In genomic region chr3:13088020-13089006, GRCh38 we compare ENCODE assay signal across 11 cellular contexts. TPM values are rescaled to one million over a fixed set of nuclear protein-coding genes. Genes with fewer than 3 reads are reported as not detected.
DNase-seq lines count a peak whose midpoint lies in the region; ATAC-seq, FAIRE-seq and TF ChIP-seq lines count a peak whose summit lies in the region.
"Had no signal": no experiment of that assay in that cellular context is flagged by ENCODE, and none has a peak within 500 bp of the region (broad histone marks: within the 10 kb centered on the region; RNA-seq: fewer than 3 reads in every experiment).

No MANE protein-coding gene starts in this region.

- H3K36me3 Mint-ChIP-seq in activated naive CD4-positive, alpha-beta T cell treated with anti-CD3 and anti-CD28 coated beads, Interleukin-2, amount 50 U/mL, for 72 hours = no peaks in the 10 kb centered on the region

- no peak overlapping the region for H3K27ac ChIP-seq in K562 (ENCODE audit: extremely low read depth, low read depth, low read length)
- H3K27ac ChIP-seq in gastroesophageal sphincter = no peak overlapping the region

- CTCF ChIA-PET in GM10248 (lab: Yijun Ruan, JAX) = interaction anchor here (0.8 kb wide), 1 partner anchor 365 kb away, joined by 3 read pairs; no protein-coding TSS in a partner anchor
- CTCF ChIA-PET in K562 (lab: Yijun Ruan, JAX; ENCODE audit: low intra/inter-chr PET ratio) = no interaction called here

- TF ChIP-seq EP300 in K562 (IDR thresholded peaks at IDR 0.05; ENCODE audit: low read length) (no peak), gastroesophageal sphincter (IDR thresholded peaks at IDR 0.05) (no peak)

- H3K9me1 ChIP-seq in K562 (ENCODE audit: control insufficient read depth, insufficient read depth, low read length) = no peaks in the 10 kb centered on the region

- peak overlapping the region in 1 of 2 donors; percentile 46 for H3K27ac Mint-ChIP-seq in activated naive CD4-positive, alpha-beta T cell treated with anti-CD3 and anti-CD28 coated beads, Interleukin-2, amount 50 U/mL, for 72 hours

- TF ChIP-seq CTCF in GM10248 (IDR thresholded peaks at IDR 0.05; ENCODE audit: control extremely low read depth, extremely low read depth, low read depth, missing control alignments) (no peak), K562 (IDR thresholded peaks at IDR 0.05 in 2 of 3, conservative IDR thresholded peaks at IDR 0.05 in 1 of 3; ENCODE audit: insufficient read depth in 2 of 3, low read depth in 1 of 3, low read length in 3 of 3) (no peak), gastroesophageal sphincter (IDR thresholded peaks at IDR 0.05) (no peak)

- no peaks in the 10 kb centered on the region for H3K9me3 Mint-ChIP-seq in activated naive CD4-positive, alpha-beta T cell treated with anti-CD3 and anti-CD28 coated beads, Interleukin-2, amount 50 U/mL, for 72 hours

- H3K4me3 ChIP-seq in K562 (no peak overlapping the region), MG63 (no peak overlapping the region), gastroesophageal sphincter (no peak overlapping the region)
- H3K4me3 ChIP-seq: HAP-1 had no signal

- WGBS in K562 (ENCODE audit: insufficient coverage, low coverage, missing lambda C conversion rate) = 40% methylated on average over 14 of the region's 14 CpGs
- 70 to 77% methylated on average over 7 to 9 of the region's 14 CpGs for WGBS in gastroesophageal sphincter (ENCODE audit: low coverage in 1 of 2), 2 donors

- H2AFZ ChIP-seq in K562 (ENCODE audit: low read depth, low read length) = no peak overlapping the region

- no TSS peak for BruUV-seq in K562 (replicated peaks; lab: Mats Ljungman, UMichigan)

- H3K4me2 ChIP-seq in K562 (ENCODE audit: insufficient read depth, low read length) = no peak overlapping the region

- intact Hi-C loops in K562 (cut with micrococcal nuclease) = no loop called here

- peak overlapping the region in 1 of 2 experiments; percentile 78; a peak in 2 of 4 replicates for H3K9ac ChIP-seq in K562 (ENCODE audit: insufficient read depth in 1 of 2, low read depth in 2 of 2, low read length in 2 of 2)

- H3K4me1 ChIP-seq in K562 (replicated peaks in 1 of 2; ENCODE audit: control insufficient read depth in 2 of 2, insufficient read depth in 2 of 2, low read length in 2 of 2) (peaks cover 8 to 29% of the 10 kb centered on the region in 2 experiments; a peak in 4 of 5 replicates), gastroesophageal sphincter (peaks cover 0 to 18% (median 0%) of the 10 kb centered on the region in 3 donors)
- H3K4me1 ChIP-seq: HAP-1 had no signal

- peaks cover 25% of the 10 kb centered on the region for H4K20me1 ChIP-seq in K562 (replicated peaks; ENCODE audit: control insufficient read depth, insufficient read depth, low read length)

- DNase-seq in GM10248 (ENCODE audit: extremely low spot score) (peak; percentile 70), K562 (ENCODE audit: extremely low read depth in 1 of 4, low spot score in 3 of 4) (no peak), amygdala (lab: John Stamatoyannopoulos, UW) (no peak), MG63 (no peak)
- no peak for DNase-seq in activated naive CD4-positive, alpha-beta T cell treated with anti-CD3 and anti-CD28 coated beads, Interleukin-2, amount 50 U/mL, for 72 hours (ENCODE audit: low spot score in 2 of 2)
- DNase-seq: nucleus accumbens, Right ventricle myocardium superior had no signal

- no peak for TF ChIP-seq RAD21 in K562 (CRISPR knock-in tag; conservative IDR thresholded peaks at IDR 0.05 in 1 of 2, IDR thresholded peaks at IDR 0.05 in 1 of 2)

- in situ Hi-C loops in K562 (cut with MboI) = loop anchor here (5.0 kb wide), 1 partner anchor 374 kb away; no protein-coding TSS in a partner anchor

- TF ChIP-seq POLR2A in K562 (conservative IDR thresholded peaks at IDR 0.05) (no peak), gastroesophageal sphincter (IDR thresholded peaks at IDR 0.05) (no peak)

- FAIRE-seq in K562 (lab: Jason Lieb, UNC) = no peak

- H3K36me3 ChIP-seq in K562 (ENCODE audit: control insufficient read depth, insufficient read depth, low read length) = no peaks in the 10 kb centered on the region
- H3K36me3 ChIP-seq in MG63 = no peaks in the 10 kb centered on the region
- no peaks in the 10 kb centered on the region for H3K36me3 ChIP-seq in gastroesophageal sphincter
- H3K36me3 ChIP-seq: HAP-1 had no signal

- POLR2A ChIA-PET in GM10248 (lab: Yijun Ruan, JAX) = interaction anchor here (0.7 kb wide), 1 partner anchor 546 kb away, joined by 7 read pairs; no protein-coding TSS in a partner anchor
- POLR2A ChIA-PET in K562 (lab: Yijun Ruan, JAX) = interaction anchor here (0.6 kb wide), 1 partner anchor 757 kb away, joined by 3 read pairs; no protein-coding TSS in a partner anchor

- peak; percentile 68 for ATAC-seq in GM19397 (IDR thresholded peaks at IDR 0.05; ENCODE audit: unreplicated experiment)
- peak; percentile 50 for ATAC-seq in HG03342 (IDR thresholded peaks at IDR 0.05; ENCODE audit: unreplicated experiment)
- ATAC-seq in K562 = no peak
- no peak for ATAC-seq in activated naive CD4-positive, alpha-beta T cell treated with anti-CD3 and anti-CD28 coated beads, Interleukin-2, amount 50 U/mL, for 72 hours
- no peak for ATAC-seq in gastroesophageal sphincter

- H3K27me3 ChIP-seq in K562 (ENCODE audit: control insufficient read depth in 2 of 2, insufficient read depth in 2 of 2, low read length in 2 of 2) = peaks cover 0 to 11% of the 10 kb centered on the region in 2 experiments; a peak in 2 of 5 replicates
- H3K27me3 ChIP-seq in MG63 = no peaks in the 10 kb centered on the region
- H3K27me3 ChIP-seq in gastroesophageal sphincter = no peaks in the 10 kb centered on the region

- no peaks in the 10 kb centered on the region for H3K79me2 ChIP-seq in K562 (ENCODE audit: control insufficient read depth, insufficient read depth, low read length)

- 0 out of 2 replicates have a peak, but pooled peaks cover 1% of the 10 kb centered on the region for H3K9me3 ChIP-seq in K562 (replicated peaks; ENCODE audit: control insufficient read depth, insufficient read depth, low read depth, low read length)
- no peaks in the 10 kb centered on the region for H3K9me3 ChIP-seq in MG63
- H3K9me3 ChIP-seq in gastroesophageal sphincter = no peaks in the 10 kb centered on the region
- H3K9me3 ChIP-seq: HAP-1 had no signal

TF ChIP-seq in K562, 482 proteins besides CTCF, POLR2A, EP300 and RAD21 (continues in another document):
- TF ChIP-seq, protein P1, sequence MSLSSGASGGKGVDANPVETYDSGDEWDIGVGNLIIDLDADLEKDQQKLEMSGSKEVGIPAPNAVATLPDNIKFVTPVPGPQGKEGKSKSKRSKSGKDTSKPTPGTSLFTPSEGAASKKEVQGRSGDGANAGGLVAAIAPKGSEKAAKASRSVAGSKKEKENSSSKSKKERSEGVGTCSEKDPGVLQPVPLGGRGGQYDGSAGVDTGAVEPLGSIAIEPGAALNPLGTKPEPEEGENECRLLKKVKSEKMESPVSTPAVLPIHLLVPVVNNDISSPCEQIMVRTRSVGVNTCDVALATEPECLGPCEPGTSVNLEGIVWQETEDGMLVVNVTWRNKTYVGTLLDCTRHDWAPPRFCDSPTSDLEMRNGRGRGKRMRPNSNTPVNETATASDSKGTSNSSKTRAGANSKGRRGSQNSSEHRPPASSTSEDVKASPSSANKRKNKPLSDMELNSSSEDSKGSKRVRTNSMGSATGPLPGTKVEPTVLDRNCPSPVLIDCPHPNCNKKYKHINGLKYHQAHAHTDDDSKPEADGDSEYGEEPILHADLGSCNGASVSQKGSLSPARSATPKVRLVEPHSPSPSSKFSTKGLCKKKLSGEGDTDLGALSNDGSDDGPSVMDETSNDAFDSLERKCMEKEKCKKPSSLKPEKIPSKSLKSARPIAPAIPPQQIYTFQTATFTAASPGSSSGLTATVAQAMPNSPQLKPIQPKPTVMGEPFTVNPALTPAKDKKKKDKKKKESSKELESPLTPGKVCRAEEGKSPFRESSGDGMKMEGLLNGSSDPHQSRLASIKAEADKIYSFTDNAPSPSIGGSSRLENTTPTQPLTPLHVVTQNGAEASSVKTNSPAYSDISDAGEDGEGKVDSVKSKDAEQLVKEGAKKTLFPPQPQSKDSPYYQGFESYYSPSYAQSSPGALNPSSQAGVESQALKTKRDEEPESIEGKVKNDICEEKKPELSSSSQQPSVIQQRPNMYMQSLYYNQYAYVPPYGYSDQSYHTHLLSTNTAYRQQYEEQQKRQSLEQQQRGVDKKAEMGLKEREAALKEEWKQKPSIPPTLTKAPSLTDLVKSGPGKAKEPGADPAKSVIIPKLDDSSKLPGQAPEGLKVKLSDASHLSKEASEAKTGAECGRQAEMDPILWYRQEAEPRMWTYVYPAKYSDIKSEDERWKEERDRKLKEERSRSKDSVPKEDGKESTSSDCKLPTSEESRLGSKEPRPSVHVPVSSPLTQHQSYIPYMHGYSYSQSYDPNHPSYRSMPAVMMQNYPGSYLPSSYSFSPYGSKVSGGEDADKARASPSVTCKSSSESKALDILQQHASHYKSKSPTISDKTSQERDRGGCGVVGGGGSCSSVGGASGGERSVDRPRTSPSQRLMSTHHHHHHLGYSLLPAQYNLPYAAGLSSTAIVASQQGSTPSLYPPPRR (CRISPR knock-in tag; IDR thresholded peaks at IDR 0.05; ENCODE audit: borderline replicate concordance) = no peak
- TF ChIP-seq MYC (IDR thresholded peaks at IDR 0.05; ENCODE audit: low read depth, low read length) (0 out of 2 replicates have a peak, but pooled peaks have one; percentile 30), MYC (CRISPR knock-in tag; IDR thresholded peaks at IDR 0.05; ENCODE audit: borderline replicate concordance, low read depth) (no peak)

RNA-seq across cellular contexts. Expression of gene IQSEC1, which starts 15.1 kb away (rescaled TPM):
- 36.0 and 90.4 TPM in 2 replicates for total RNA-seq in K562 (2011; cell fraction: chromatin; rRNA removed; ENCODE audit: low replicate concordance)
- total RNA-seq in K562 (2011; cell fraction: nucleolus; rRNA removed) = 51.7 and 55.4 TPM in 2 replicates
- total RNA-seq in K562 (2011; cell fraction: nucleoplasm; rRNA removed) = 35.6 and 39.8 TPM in 2 replicates
- total RNA-seq in K562 (2014; rRNA removed) (13.3 and 18.0 TPM in 2 replicates), K562 (2014; rRNA removed; fragmentation: Illumina TruSeq; extraction: Trizol) (3.8 and 4.8 TPM in 2 replicates), K562 (2015; rRNA removed; fragmentation: Illumina TruSeq; extraction: Trizol) (5.2 and 6.4 TPM in 2 replicates), K562 (2021) (37.1 and 39.0 TPM in 2 replicates), gastroesophageal sphincter (100 to 1,000 TPM in 1 of 4 donors, 10 to 100 TPM in 3; 49.5 to 104 (median 61.7) TPM)
- polyA plus RNA-seq in K562 (2011; rRNA removed) (6.8 and 8.4 TPM in 2 replicates), K562 (2014; fragmentation: Illumina TruSeq; extraction: Trizol) (16.9 and 19.0 TPM in 2 replicates), K562 (2014; fragmentation: Nextera tagmentation; extraction: Ambion mirVana) (under 1 TPM; 0.56 to 0.79 TPM), K562 (2014; rRNA removed) (14.2 and 15.1 TPM in 2 replicates)
- 5.8 and 6.7 TPM in 2 replicates for polyA plus RNA-seq in K562 (2011; cell fraction: cytosol; rRNA removed)
- 29.7 and 45.3 TPM in 2 replicates for polyA plus RNA-seq in K562 (2011; cell fraction: nucleus; rRNA removed)
- 15.4 and 16.4 TPM in 2 replicates for polyA plus RNA-seq in K562 (2012)
- polyA minus RNA-seq in K562 (2011; rRNA and poly(A)+ RNA removed) = 8.4 and 9.3 TPM in 2 replicates
- 17.1 and 22.1 TPM in 2 replicates for polyA minus RNA-seq in K562 (2011; cell fraction: cytosol; rRNA and poly(A)+ RNA removed)
- 46.3 and 58.3 TPM in 2 replicates for polyA minus RNA-seq in K562 (2011; cell fraction: nucleus; rRNA and poly(A)+ RNA removed)
- total RNA-seq in MG63 (2014; rRNA removed; shearing (Covaris generic); ENCODE audit: low replicate concordance) = 4.9 and 8.3 TPM in 2 replicates
- 10 to 100 TPM; 25.0 to 37.1 TPM for total RNA-seq in activated naive CD4-positive, alpha-beta T cell treated with anti-CD3 and anti-CD28 coated beads, Interleukin-2, amount 50 U/mL, for 72 hours

Comparison
In these comparisons a context has a peak if more than half of its experiments do, and no peak if none do; other contexts are left out.
1. ATAC-seq: peak in GM19397 (single experiment) and HG03342 (single experiment); none in K562 (single experiment), activated naive CD4-positive, alpha-beta T cell treated with anti-CD3 and anti-CD28 coated beads, Interleukin-2, amount 50 U/mL, for 72 hours (0 of 2) and gastroesophageal sphincter (single experiment).